Comparison of ENCODE assay signal across 9 cellular contexts in genomic region chr3:119600732-119601131, GRCh38. TPM values are rescaled to one million over a fixed set of nuclear protein-coding genes. Genes with fewer than 3 reads are reported as not detected.
DNase-seq lines count a peak whose midpoint lies in the region; ATAC-seq, FAIRE-seq and TF ChIP-seq lines count a peak whose summit lies in the region.
"Had no signal": no experiment of that assay in that cellular context is flagged by ENCODE, and none has a peak within 500 bp of the region (broad histone marks: within the 10 kb centered on the region; RNA-seq: fewer than 3 reads in every experiment).

No MANE protein-coding gene starts in this region.

- H3K4me3 ChIP-seq in GM23338: no peak overlapping the region
- no peak overlapping the region for H3K4me3 ChIP-seq in cardiac fibroblast (replicated peaks in 1 of 2; ENCODE audit: low read depth in 2 of 2, low read length in 2 of 2)
- no peak overlapping the region for H3K4me3 ChIP-seq in osteoblast (ENCODE audit: insufficient read depth, low read length)
- H3K4me3 ChIP-seq in small intestine (ENCODE audit: low read depth in 1 of 2, low read length in 2 of 2): no peak overlapping the region
- no peak overlapping the region for H3K4me3 ChIP-seq in ovary
- H3K4me3 ChIP-seq: body of pancreas had no signal

- H3K9me2 ChIP-seq in GM23338 (ENCODE audit: insufficient read depth): no peaks in the 10 kb centered on the region

- DNase-seq in activated T-cell treated with anti-CD3 and anti-CD28 coated beads, Interleukin-2, amount 50 U/mL, for 24 hours: peak; percentile 37
- DNase-seq in activated T-cell treated with anti-CD3 and anti-CD28 coated beads for 4 hours (no peak), GM23338 (ENCODE audit: low spot score) (peak; percentile 76), LHCN-M2 (ENCODE audit: low read depth) (peak; percentile 14), cardiac fibroblast (ENCODE audit: low read depth in 2 of 2) (no peak), osteoblast (ENCODE audit: insufficient read length, low spot score, missing footprints) (no peak), small intestine (no peak), ovary (no peak)

- H3K4me1 ChIP-seq in GM23338 (ENCODE audit: insufficient read depth) (peaks cover 3% of the 10 kb centered on the region; the same call in 1 of the 2 replicates), osteoblast (ENCODE audit: insufficient read depth, low read length) (peaks cover 15% of the 10 kb centered on the region), small intestine (ENCODE audit: control insufficient read depth in 2 of 2, insufficient read depth in 1 of 2, low read depth in 1 of 2, low read length in 1 of 2) (no peaks in the 10 kb centered on the region), ovary (ENCODE audit: insufficient read depth) (peaks cover 3% of the 10 kb centered on the region)

- intact Hi-C loops in ovary (cut with DNase I): no loop called here

- no peak for FAIRE-seq in small intestine (lab: Jason Lieb, UNC)

- H3K79me2 ChIP-seq in GM23338 (replicated peaks; ENCODE audit: insufficient read depth) (no peaks in the 10 kb centered on the region), osteoblast (ENCODE audit: insufficient read depth, low read length) (no peaks in the 10 kb centered on the region)

- TF ChIP-seq POLR2A in ovary (IDR thresholded peaks at IDR 0.05): no peak

- H3K4me1 Mint-ChIP-seq in activated T-cell treated with anti-CD3 and anti-CD28 coated beads, Interleukin-2, amount 50 U/mL, for 24 hours (ENCODE audit: low read depth): peaks cover 33% of the 10 kb centered on the region
- H3K4me1 Mint-ChIP-seq in GM23338: peaks cover 12% of the 10 kb centered on the region

- H3K9me3 ChIP-seq in osteoblast (ENCODE audit: low read depth, low read length) (no peaks in the 10 kb centered on the region), small intestine (ENCODE audit: control insufficient read depth, low read depth) (no peaks in the 10 kb centered on the region), ovary (no peaks in the 10 kb centered on the region)
- H3K9me3 ChIP-seq: body of pancreas had no signal

- ATAC-seq in GM23338: peak; percentile 100
- ATAC-seq: body of pancreas had no signal

- H4K20me1 ChIP-seq in GM23338 (replicated peaks; ENCODE audit: insufficient read depth) (no peaks in the 10 kb centered on the region), osteoblast (ENCODE audit: insufficient read depth, low read length) (no peaks in the 10 kb centered on the region)

- TF ChIP-seq CTCF in GM23338 (conservative IDR thresholded peaks at IDR 0.05; ENCODE audit: low read depth in 2 of 2) (peak; percentile 61 to 90), cardiac fibroblast (IDR thresholded peaks at IDR 0.05; ENCODE audit: low read depth, low read length) (peak; percentile 34), osteoblast (IDR thresholded peaks at IDR 0.05; ENCODE audit: extremely low read depth, low read depth, low read length) (peak; percentile 59), ovary (IDR thresholded peaks at IDR 0.05) (no peak)

- H3K27me3 Mint-ChIP-seq in activated T-cell treated with anti-CD3 and anti-CD28 coated beads, Interleukin-2, amount 50 U/mL, for 24 hours: no peaks in the 10 kb centered on the region
- no peaks in the 10 kb centered on the region for H3K27me3 Mint-ChIP-seq in GM23338 (ENCODE audit: insufficient read depth, low read depth, poor library complexity)

- no peak overlapping the region for H3K4me3 Mint-ChIP-seq in activated T-cell treated with anti-CD3 and anti-CD28 coated beads, Interleukin-2, amount 50 U/mL, for 24 hours
- no peak overlapping the region for H3K4me3 Mint-ChIP-seq in GM23338

- H3K27ac ChIP-seq in GM23338 (ENCODE audit: low read depth): no peak overlapping the region
- no peak overlapping the region for H3K27ac ChIP-seq in osteoblast (ENCODE audit: low read depth, low read length)
- no peak overlapping the region for H3K27ac ChIP-seq in small intestine (ENCODE audit: low read depth in 1 of 2, low read length in 1 of 2)
- no peak overlapping the region for H3K27ac ChIP-seq in ovary
- H3K27ac ChIP-seq: body of pancreas had no signal

- WGBS in small intestine, 3 donors: 63 to 72% (median 69%) methylated on average over 3 to 5 of the region's 5 CpGs
- 77 to 79% (median 78%) methylated on average over 5 of the region's 5 CpGs for WGBS in ovary, 3 donors

- no peaks in the 10 kb centered on the region for H3K36me3 Mint-ChIP-seq in activated T-cell treated with anti-CD3 and anti-CD28 coated beads, Interleukin-2, amount 50 U/mL, for 24 hours (ENCODE audit: low read depth)
- no peaks in the 10 kb centered on the region for H3K36me3 Mint-ChIP-seq in GM23338 (ENCODE audit: low read depth)

- no peak for TF ChIP-seq EP300 in ovary (IDR thresholded peaks at IDR 0.05)

- H3K27ac Mint-ChIP-seq in activated T-cell treated with anti-CD3 and anti-CD28 coated beads, Interleukin-2, amount 50 U/mL, for 24 hours: peak overlapping the region; percentile 24
- no peak overlapping the region for H3K27ac Mint-ChIP-seq in GM23338

- no peak overlapping the region for H3K4me2 ChIP-seq in GM23338
- H3K4me2 ChIP-seq in osteoblast (ENCODE audit: insufficient read depth, low read length): no peak overlapping the region

- H2AFZ ChIP-seq in GM23338 (peak overlapping the region; percentile 93), osteoblast (ENCODE audit: low read length) (no peak overlapping the region)

- no peaks in the 10 kb centered on the region for H3K27me3 ChIP-seq in GM23338 (ENCODE audit: insufficient read depth)
- H3K27me3 ChIP-seq in osteoblast (ENCODE audit: insufficient read depth, low read length): no peaks in the 10 kb centered on the region
- no peaks in the 10 kb centered on the region for H3K27me3 ChIP-seq in small intestine (ENCODE audit: control insufficient read depth in 2 of 2, insufficient read depth in 2 of 2, low read length in 2 of 2)
- no peaks in the 10 kb centered on the region for H3K27me3 ChIP-seq in ovary
- H3K27me3 ChIP-seq: body of pancreas had no signal

- H3K36me3 ChIP-seq in GM23338 (ENCODE audit: insufficient read depth) (no peaks in the 10 kb centered on the region), osteoblast (ENCODE audit: insufficient read depth, low read length) (no peaks in the 10 kb centered on the region), small intestine (ENCODE audit: control insufficient read depth in 2 of 2, insufficient read depth in 2 of 2, low read length in 2 of 2) (no peaks in the 10 kb centered on the region), ovary (no peaks in the 10 kb centered on the region)

- no peaks in the 10 kb centered on the region for H3F3A ChIP-seq in GM23338 (replicated peaks; ENCODE audit: low read depth)

- no peaks in the 10 kb centered on the region for H3K9me3 Mint-ChIP-seq in activated T-cell treated with anti-CD3 and anti-CD28 coated beads, Interleukin-2, amount 50 U/mL, for 24 hours
- H3K9me3 Mint-ChIP-seq in GM23338: no peaks in the 10 kb centered on the region

TF ChIP-seq in GM23338, 12 proteins besides CTCF, POLR2A, EP300 and RAD21 (continues in another document):
- TF ChIP-seq EZH2 (IDR thresholded peaks at IDR 0.05; ENCODE audit: low read depth, unreplicated experiment) (no peak), EZH2phosphoT487 (IDR thresholded peaks at IDR 0.05; ENCODE audit: unreplicated experiment) (no peak), ZNF331 (CRISPR knock-in tag; IDR thresholded peaks at IDR 0.05; ENCODE audit: low read depth) (no peak), ZNF114 (CRISPR knock-in tag; IDR thresholded peaks at IDR 0.05) (no peak), JUNB (IDR thresholded peaks at IDR 0.05; ENCODE audit: unreplicated experiment) (no peak)

RNA-seq across cellular contexts. Expression of gene PLA1A, which starts 3.0 kb away (rescaled TPM):
- not detected in 2 replicates for total RNA-seq in GM23338 (2014; rRNA removed; shearing (Covaris generic))
- polyA plus RNA-seq in GM23338 (2016; fragmentation: Nextera tagmentation; extraction: Ambion mirVana): not detected in 2 replicates
- 0.13 TPM in 1 of 2 replicates, not detected in the other for total RNA-seq in LHCN-M2 (2014; rRNA removed)
- polyA plus RNA-seq in LHCN-M2 (2012): 0.09 TPM
- total RNA-seq in osteoblast: under 0.01 and 0.36 TPM in 2 replicates
- 1 to 10 TPM in 1 of 3 donors, not detected in 2; 5.0 TPM for polyA plus RNA-seq in small intestine
- total RNA-seq in ovary: 1 to 10 TPM in 4 of 7 donors, under 1 TPM in 3; 0.53 to 9.9 (median 1.2) TPM
- 1 to 10 TPM; 2.2 to 3.9 TPM for polyA plus RNA-seq in ovary

RNA-seq across cellular contexts. Expression of gene ADPRH, which starts 21.4 kb away (rescaled TPM):
- 3.4 and 4.4 TPM in 2 replicates for total RNA-seq in GM23338 (2014; rRNA removed; shearing (Covaris generic))
- polyA plus RNA-seq in GM23338 (2016; fragmentation: Nextera tagmentation; extraction: Ambion mirVana): 1.2 and 1.7 TPM in 2 replicates
- 13.3 and 14.7 TPM in 2 replicates for total RNA-seq in LHCN-M2 (2014; rRNA removed)
- 10.7 TPM for polyA plus RNA-seq in LHCN-M2 (2012)
- total RNA-seq in osteoblast: 7.2 and 8.3 TPM in 2 replicates
- polyA plus RNA-seq in small intestine: 1 to 10 TPM in 2 of 3 donors, under 1 TPM in 1; 0.89 to 5.4 (median 1.4) TPM
- 1 to 10 TPM; 2.1 to 6.8 (median 4.5) TPM for total RNA-seq in ovary
- 10 to 100 TPM in 1 of 2 donors, 1 to 10 TPM in 1; 2.6 to 14.6 TPM for polyA plus RNA-seq in ovary

RNA-seq across cellular contexts. Expression of gene CD80, which starts 41.3 kb away (rescaled TPM):
- not detected in 2 replicates for total RNA-seq in GM23338 (2014; rRNA removed; shearing (Covaris generic))
- polyA plus RNA-seq in GM23338 (2016; fragmentation: Nextera tagmentation; extraction: Ambion mirVana) (not detected in 2 replicates), small intestine (under 1 TPM in 2 of 3 donors, not detected in 1; 0.21 to 0.27 TPM), ovary (under 1 TPM; 0.07 to 0.73 TPM)
- total RNA-seq in LHCN-M2 (2014; rRNA removed) (not detected in 2 replicates), osteoblast (2.5 and 3.2 TPM in 2 replicates), ovary (under 1 TPM in 6 of 7 donors, not detected in 1; 0.11 to 0.60 (median 0.26) TPM)
- not detected for polyA plus RNA-seq in LHCN-M2 (2012)

RNA-seq across cellular contexts. Expression of gene POPDC2, which starts 59.7 kb away (rescaled TPM):
- not detected in 2 replicates for total RNA-seq in GM23338 (2014; rRNA removed; shearing (Covaris generic))
- polyA plus RNA-seq in GM23338 (2016; fragmentation: Nextera tagmentation; extraction: Ambion mirVana): 0.36 and 0.37 TPM in 2 replicates
- 1.1 TPM in 1 of 2 replicates, not detected in the other for total RNA-seq in LHCN-M2 (2014; rRNA removed)
- 0.43 TPM for polyA plus RNA-seq in LHCN-M2 (2012)
- total RNA-seq in osteoblast: 1.1 and 1.8 TPM in 2 replicates
- 1 to 10 TPM; 1.8 to 8.6 (median 2.0) TPM for polyA plus RNA-seq in small intestine
- total RNA-seq in ovary: 1 to 10 TPM in 6 of 7 donors, under 1 TPM in 1; 0.83 to 5.0 (median 2.7) TPM
- 1 to 10 TPM; 3.0 to 4.6 TPM for polyA plus RNA-seq in ovary

Comparison
In these comparisons a context has a peak if more than half of its experiments do, and no peak if none do; other contexts are left out.
1. DNase-seq: peak in activated T-cell treated with anti-CD3 and anti-CD28 coated beads, Interleukin-2, amount 50 U/mL, for 24 hours (single experiment), GM23338 (single experiment) and LHCN-M2 (single experiment); none in activated T-cell treated with anti-CD3 and anti-CD28 coated beads for 4 hours (single experiment), cardiac fibroblast (0 of 2), osteoblast (single experiment), small intestine (single experiment) and ovary (0 of 5).
2. CTCF ChIP-seq: peak in GM23338 (2 of 2), cardiac fibroblast (single experiment) and osteoblast (single experiment); none in ovary (0 of 3).